In the genomic region with DNA sequence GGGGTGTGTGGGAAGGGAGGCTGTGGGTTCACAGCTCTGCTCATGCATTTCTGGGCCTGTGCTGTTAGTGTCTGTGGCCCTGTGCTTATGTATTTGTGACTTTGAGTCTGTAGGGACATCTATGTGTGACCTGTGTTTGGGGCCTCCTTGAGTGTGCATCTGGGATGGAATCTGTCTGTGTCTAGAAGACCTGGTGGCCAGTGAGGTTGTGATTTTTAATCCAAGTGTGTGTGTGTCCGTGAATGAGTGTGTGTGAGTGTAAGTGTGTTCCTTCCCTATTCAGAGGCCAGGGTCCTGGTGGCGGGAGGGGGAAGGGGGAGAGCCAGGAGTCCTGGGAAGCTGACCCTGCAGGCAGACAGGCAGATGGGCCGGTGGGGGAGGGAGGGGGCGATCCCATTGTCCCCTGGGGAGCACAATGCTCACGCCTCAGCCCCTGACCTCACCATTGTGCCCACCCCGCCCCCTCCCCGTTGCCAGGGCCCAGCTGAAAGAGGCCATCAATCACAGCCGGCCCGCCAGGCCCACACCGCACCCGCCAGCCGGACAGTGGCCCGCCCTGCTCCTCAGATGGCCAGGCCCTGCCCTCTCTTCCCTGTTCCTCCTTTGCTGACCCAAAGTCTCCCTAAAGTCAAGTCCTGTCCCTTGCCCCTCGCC, we compare ENCODE assay signal across 1 cellular context.
TF ChIP-seq lines count a peak whose summit lies in the region.

No MANE protein-coding gene starts in this region.

TF ChIP-seq in K562, 482 proteins besides CTCF, POLR2A, EP300 and RAD21:
- TF ChIP-seq, protein P1, sequence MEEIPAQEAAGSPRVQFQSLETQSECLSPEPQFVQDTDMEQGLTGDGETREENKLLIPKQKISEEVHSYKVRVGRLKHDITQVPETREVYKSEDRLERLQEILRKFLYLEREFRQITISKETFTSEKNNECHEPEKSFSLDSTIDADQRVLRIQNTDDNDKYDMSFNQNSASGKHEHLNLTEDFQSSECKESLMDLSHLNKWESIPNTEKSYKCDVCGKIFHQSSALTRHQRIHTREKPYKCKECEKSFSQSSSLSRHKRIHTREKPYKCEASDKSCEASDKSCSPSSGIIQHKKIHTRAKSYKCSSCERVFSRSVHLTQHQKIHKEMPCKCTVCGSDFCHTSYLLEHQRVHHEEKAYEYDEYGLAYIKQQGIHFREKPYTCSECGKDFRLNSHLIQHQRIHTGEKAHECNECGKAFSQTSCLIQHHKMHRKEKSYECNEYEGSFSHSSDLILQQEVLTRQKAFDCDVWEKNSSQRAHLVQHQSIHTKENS (CRISPR knock-in tag; IDR thresholded peaks at IDR 0.05): no peak
- TF ChIP-seq, protein P2, sequence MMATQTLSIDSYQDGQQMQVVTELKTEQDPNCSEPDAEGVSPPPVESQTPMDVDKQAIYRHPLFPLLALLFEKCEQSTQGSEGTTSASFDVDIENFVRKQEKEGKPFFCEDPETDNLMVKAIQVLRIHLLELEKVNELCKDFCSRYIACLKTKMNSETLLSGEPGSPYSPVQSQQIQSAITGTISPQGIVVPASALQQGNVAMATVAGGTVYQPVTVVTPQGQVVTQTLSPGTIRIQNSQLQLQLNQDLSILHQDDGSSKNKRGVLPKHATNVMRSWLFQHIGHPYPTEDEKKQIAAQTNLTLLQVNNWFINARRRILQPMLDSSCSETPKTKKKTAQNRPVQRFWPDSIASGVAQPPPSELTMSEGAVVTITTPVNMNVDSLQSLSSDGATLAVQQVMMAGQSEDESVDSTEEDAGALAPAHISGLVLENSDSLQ (IDR thresholded peaks at IDR 0.05): peak; percentile 43
